1 cellular context compared by ENCODE assay signal in the genomic region with DNA sequence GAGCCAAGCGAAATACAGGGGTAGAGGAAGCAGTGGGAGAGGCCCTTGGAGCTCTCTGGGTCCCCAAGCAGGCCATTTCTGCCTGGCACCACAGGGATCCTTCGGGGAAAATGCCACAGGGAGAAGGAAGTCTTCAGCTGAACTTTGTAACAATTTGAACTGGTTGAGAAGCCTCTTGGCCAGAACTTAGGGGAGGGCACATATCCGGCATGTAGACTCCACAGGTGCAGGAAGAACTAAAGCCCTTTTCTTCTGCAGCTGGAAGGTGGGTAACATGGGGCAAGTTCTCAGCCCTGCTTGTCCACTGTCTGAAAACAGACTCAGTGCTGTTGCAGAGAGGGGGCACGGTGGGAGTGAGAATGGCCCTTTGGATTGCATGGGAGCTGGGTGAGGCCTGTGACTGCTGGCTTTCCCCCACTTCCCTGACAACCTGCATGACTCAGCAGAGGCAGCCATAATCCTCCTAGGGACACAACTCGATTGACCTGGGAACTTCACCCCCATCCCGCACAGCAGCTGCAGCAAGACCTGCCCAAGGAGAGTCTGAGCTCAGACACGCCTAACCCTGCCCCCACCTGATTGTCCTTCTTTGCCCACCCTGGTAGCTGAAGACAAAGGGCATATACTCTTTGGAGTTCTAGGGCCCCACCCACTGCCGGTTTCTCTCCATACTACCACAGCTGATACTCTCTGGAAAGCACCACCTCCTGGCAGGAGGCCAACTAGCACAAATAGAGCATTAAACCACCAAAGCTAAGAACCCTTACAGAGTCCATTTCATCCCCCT.
TF ChIP-seq lines count a peak whose summit lies in the region.

No MANE protein-coding gene starts in this region.

TF ChIP-seq in HCT116, 20 proteins besides CTCF, POLR2A, EP300 and RAD21 (continued from another document):
- TF ChIP-seq, protein P1, sequence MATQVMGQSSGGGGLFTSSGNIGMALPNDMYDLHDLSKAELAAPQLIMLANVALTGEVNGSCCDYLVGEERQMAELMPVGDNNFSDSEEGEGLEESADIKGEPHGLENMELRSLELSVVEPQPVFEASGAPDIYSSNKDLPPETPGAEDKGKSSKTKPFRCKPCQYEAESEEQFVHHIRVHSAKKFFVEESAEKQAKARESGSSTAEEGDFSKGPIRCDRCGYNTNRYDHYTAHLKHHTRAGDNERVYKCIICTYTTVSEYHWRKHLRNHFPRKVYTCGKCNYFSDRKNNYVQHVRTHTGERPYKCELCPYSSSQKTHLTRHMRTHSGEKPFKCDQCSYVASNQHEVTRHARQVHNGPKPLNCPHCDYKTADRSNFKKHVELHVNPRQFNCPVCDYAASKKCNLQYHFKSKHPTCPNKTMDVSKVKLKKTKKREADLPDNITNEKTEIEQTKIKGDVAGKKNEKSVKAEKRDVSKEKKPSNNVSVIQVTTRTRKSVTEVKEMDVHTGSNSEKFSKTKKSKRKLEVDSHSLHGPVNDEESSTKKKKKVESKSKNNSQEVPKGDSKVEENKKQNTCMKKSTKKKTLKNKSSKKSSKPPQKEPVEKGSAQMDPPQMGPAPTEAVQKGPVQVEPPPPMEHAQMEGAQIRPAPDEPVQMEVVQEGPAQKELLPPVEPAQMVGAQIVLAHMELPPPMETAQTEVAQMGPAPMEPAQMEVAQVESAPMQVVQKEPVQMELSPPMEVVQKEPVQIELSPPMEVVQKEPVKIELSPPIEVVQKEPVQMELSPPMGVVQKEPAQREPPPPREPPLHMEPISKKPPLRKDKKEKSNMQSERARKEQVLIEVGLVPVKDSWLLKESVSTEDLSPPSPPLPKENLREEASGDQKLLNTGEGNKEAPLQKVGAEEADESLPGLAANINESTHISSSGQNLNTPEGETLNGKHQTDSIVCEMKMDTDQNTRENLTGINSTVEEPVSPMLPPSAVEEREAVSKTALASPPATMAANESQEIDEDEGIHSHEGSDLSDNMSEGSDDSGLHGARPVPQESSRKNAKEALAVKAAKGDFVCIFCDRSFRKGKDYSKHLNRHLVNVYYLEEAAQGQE (IDR thresholded peaks at IDR 0.05; ENCODE audit: low read depth), result no peak
- TF ChIP-seq TCF7L2 (IDR thresholded peaks at IDR 0.05; ENCODE audit: borderline replicate concordance, extremely low read depth, insufficient read depth, insufficient read length) (no peak), YY1 (IDR thresholded peaks at IDR 0.05; ENCODE audit: extremely low read depth, insufficient replicate concordance, low read depth, low read length) (no peak)
